Comparison of ENCODE assay signal across 3 cellular contexts in the genomic region with DNA sequence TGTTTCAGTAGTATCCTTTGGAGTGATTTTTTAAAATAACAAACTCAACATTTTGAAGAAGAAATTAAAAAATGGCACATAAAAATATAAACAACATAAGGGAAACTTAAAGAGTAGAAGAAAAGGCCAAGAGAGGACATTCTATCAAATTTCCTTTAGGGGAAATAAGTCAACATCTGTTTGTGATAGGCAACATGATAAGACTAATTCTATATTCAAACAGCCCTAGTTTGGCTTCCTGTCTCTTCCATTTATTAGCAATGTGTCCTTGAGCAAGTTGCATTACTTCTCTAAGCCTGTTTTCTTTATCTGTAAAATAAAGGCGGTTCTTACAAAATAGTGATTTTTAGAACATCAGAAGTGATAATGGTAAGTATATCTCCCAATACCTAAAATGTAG.
TF ChIP-seq lines count a peak whose summit lies in the region.

No MANE protein-coding gene starts in this region.

TF ChIP-seq in SK-N-SH, 30 proteins besides CTCF, POLR2A, EP300 and RAD21:
- TF ChIP-seq CHD2 (IDR thresholded peaks at IDR 0.05; ENCODE audit: low read length, partially characterized antibody) (peak; percentile 9), POLR2AphosphoS5 (IDR thresholded peaks at IDR 0.05; ENCODE audit: low read depth, low read length) (no peak)

TF ChIP-seq in SK-N-SH treated with all-trans-retinoic acid at 6 μM for 48 hours, 23 proteins besides CTCF, POLR2A, EP300 and RAD21:
- TF ChIP-seq, protein P1, sequence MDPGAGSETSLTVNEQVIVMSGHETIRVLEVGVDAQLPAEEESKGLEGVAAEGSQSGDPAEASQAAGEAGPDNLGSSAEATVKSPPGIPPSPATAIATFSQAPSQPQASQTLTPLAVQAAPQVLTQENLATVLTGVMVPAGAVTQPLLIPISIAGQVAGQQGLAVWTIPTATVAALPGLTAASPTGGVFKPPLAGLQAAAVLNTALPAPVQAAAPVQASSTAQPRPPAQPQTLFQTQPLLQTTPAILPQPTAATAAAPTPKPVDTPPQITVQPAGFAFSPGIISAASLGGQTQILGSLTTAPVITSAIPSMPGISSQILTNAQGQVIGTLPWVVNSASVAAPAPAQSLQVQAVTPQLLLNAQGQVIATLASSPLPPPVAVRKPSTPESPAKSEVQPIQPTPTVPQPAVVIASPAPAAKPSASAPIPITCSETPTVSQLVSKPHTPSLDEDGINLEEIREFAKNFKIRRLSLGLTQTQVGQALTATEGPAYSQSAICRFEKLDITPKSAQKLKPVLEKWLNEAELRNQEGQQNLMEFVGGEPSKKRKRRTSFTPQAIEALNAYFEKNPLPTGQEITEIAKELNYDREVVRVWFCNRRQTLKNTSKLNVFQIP (CRISPR knock-in tag; IDR thresholded peaks at IDR 0.05; ENCODE audit: borderline replicate concordance, low read depth) = no peak
- TF ChIP-seq CSDC2 (CRISPR knock-in tag; IDR thresholded peaks at IDR 0.05) (no peak), ZNF565 (CRISPR knock-in tag; conservative IDR thresholded peaks at IDR 0.05; ENCODE audit: low read depth) (no peak), ISL1 (CRISPR knock-in tag; IDR thresholded peaks at IDR 0.05) (no peak), RARB (CRISPR knock-in tag; IDR thresholded peaks at IDR 0.05) (no peak), ESRRG (CRISPR knock-in tag; IDR thresholded peaks at IDR 0.05) (no peak), ZFP30 (CRISPR knock-in tag; IDR thresholded peaks at IDR 0.05) (no peak), SNAI2 (CRISPR knock-in tag; IDR thresholded peaks at IDR 0.05) (no peak), GLIS3 (CRISPR knock-in tag; IDR thresholded peaks at IDR 0.05) (no peak), TOX (CRISPR knock-in tag; IDR thresholded peaks at IDR 0.05; ENCODE audit: borderline replicate concordance) (no peak), PPARA (CRISPR knock-in tag; IDR thresholded peaks at IDR 0.05; ENCODE audit: borderline replicate concordance) (no peak)

TF ChIP-seq in endothelial cell of umbilical vein, 7 proteins besides CTCF, POLR2A, EP300 and RAD21:
- peak; percentile 85 for TF ChIP-seq GATA2 (IDR thresholded peaks at IDR 0.05; ENCODE audit: insufficient read depth, insufficient read length, low read depth, low read length)
- no peak for TF ChIP-seq POLR2AphosphoS5 (IDR thresholded peaks at IDR 0.05; ENCODE audit: insufficient read depth, low read depth, low read length)
- TF ChIP-seq, protein P2, sequence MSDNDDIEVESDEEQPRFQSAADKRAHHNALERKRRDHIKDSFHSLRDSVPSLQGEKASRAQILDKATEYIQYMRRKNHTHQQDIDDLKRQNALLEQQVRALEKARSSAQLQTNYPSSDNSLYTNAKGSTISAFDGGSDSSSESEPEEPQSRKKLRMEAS (IDR thresholded peaks at IDR 0.05; ENCODE audit: insufficient read depth, insufficient read length) = no peak
- TF ChIP-seq MYC (IDR thresholded peaks at IDR 0.05; ENCODE audit: low read depth, low read length) = no peak
